Comparison of ENCODE assay signal across 14 cellular contexts in genomic region chr20:64214952-64215351, GRCh38. TPM values are rescaled to one million over a fixed set of nuclear protein-coding genes. Genes with fewer than 3 reads are reported as not detected.
"Had no signal": no experiment of that assay in that cellular context is flagged by ENCODE, and none has a peak within 500 bp of the region (broad histone marks: within the 10 kb centered on the region; RNA-seq: fewer than 3 reads in every experiment).

No MANE protein-coding gene starts in this region.

- H2AFZ ChIP-seq: parathyroid adenoma had no signal

- H3K9me3 Mint-ChIP-seq: activated CD4-positive, alpha-beta T cell treated with anti-CD3 and anti-CD28 coated beads, Interleukin-2, amount 10 ng/mL, durations not matched to agents 24 days and 14 days; activated T-cell treated with anti-CD3 and anti-CD28 coated beads, Interleukin-2, amount 50 U/mL, for 4 hours; central memory CD8-positive, alpha-beta T cell had no signal

- H3K36me3 ChIP-seq: adrenal gland had no signal

- H3K9ac ChIP-seq: parathyroid adenoma had no signal

- H3K27ac Mint-ChIP-seq: activated CD4-positive, alpha-beta T cell treated with anti-CD3 and anti-CD28 coated beads, Interleukin-2, amount 10 ng/mL, durations not matched to agents 24 days and 14 days had no signal

- DNase-seq: activated CD4-positive, alpha-beta T cell treated with anti-CD3 and anti-CD28 coated beads, Interleukin-2, amount 10 ng/mL, durations not matched to agents 24 days and 14 days; activated T-cell treated with anti-CD3 and anti-CD28 coated beads, Interleukin-2, amount 50 U/mL, for 4 hours; adrenal gland; effector memory CD4-positive, alpha-beta T cell; erythroblast; hippocampal formation; mesendoderm; retina; stimulated activated CD4-positive, alpha-beta T cell treated with anti-CD3 and anti-CD28 coated beads, Interleukin-4, amount 100 ng/mL, for 4 hours had no signal

- H3K79me2 ChIP-seq: parathyroid adenoma had no signal

- H3K4me3 Mint-ChIP-seq: activated CD4-positive, alpha-beta T cell treated with anti-CD3 and anti-CD28 coated beads, Interleukin-2, amount 10 ng/mL, durations not matched to agents 24 days and 14 days; activated T-cell treated with anti-CD3 and anti-CD28 coated beads, Interleukin-2, amount 50 U/mL, for 4 hours; central memory CD8-positive, alpha-beta T cell had no signal

- ATAC-seq: activated T-cell treated with anti-CD3 and anti-CD28 coated beads, Interleukin-2, amount 50 U/mL, for 4 hours had no signal

- H3K27ac ChIP-seq: parathyroid adenoma had no signal

- H3K9me3 ChIP-seq: adrenal gland had no signal

- H3K4me3 ChIP-seq: adrenal gland had no signal

- H3K27me3 ChIP-seq: adrenal gland had no signal

RNA-seq across cellular contexts. Expression of gene MYT1, which starts 50.7 kb away (rescaled TPM):
- total RNA-seq: activated CD4-positive, alpha-beta T cell treated with anti-CD3 and anti-CD28 coated beads, Interleukin-2, amount 10 ng/mL, durations not matched to agents 24 days and 14 days; activated T-cell treated with anti-CD3 and anti-CD28 coated beads, Interleukin-2, amount 50 U/mL, for 4 hours; glomerular endothelial cell; kidney epithelial cell; skeletal muscle tissue had no signal
